ENCODE assay signal across 13 cellular contexts in the genomic region with DNA sequence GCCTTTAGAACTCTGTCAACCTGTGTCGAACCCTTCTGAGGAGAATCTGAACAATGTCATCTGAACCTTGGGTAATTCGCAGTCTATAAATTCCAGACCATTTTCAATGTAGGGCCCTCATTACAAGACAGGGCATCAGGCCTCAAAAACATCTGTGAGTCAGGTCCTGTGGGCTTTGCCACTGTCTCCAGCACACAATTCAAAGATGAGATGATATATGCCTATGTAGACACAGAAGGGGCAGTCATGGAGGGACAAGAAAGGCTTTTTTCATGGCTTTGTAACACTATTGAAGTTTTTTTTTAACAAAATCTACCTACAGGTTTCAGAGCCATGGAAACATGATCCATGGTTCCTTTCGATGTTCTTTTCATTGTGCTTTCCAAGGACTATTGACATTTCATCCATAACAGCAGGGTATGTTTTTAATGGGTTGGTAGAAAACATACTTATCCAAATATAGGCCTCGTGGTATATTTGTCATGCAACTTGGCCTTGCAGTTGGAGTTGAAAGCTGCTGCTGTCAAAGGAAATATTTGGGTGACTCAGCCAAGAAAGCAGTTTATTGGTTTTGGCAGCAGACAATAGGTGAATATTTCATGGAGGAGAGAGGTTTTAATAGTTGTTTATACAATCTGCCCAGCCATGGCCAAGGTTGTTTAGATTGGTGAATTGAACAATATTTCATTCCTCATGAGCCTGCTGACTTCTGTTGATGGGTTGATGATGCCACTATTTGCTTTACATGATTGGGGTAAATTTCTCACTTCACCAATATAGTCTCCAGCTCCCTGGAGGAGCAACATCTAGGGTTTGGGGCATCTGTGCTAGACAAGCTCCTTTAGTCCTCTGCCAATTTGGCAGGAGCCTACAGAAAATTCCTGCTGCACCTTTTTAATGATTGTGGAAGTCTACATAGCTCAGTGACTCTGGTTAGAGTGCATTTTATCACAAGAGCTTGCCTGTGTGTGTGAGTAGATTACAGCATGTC.
DNase-seq lines count a peak whose midpoint lies in the region; ATAC-seq and TF ChIP-seq lines count a peak whose summit lies in the region.
"Had no signal": no experiment of that assay in that cellular context is flagged by ENCODE, and none has a peak within 500 bp of the region (broad histone marks: within the 10 kb centered on the region; RNA-seq: fewer than 3 reads in every experiment).

No MANE protein-coding gene starts in this region.

- no peak overlapping the region for H3K4me3 ChIP-seq in mucosa of descending colon
- H3K4me3 ChIP-seq: esophagus squamous epithelium had no signal

- no peak for TF ChIP-seq CTCF in mucosa of descending colon (IDR thresholded peaks at IDR 0.05)

- intact Hi-C loops in mucosa of descending colon (cut with DNase I, micrococcal nuclease): no loop called here

- in situ Hi-C loops in T47D (cut with HindIII; ENCODE audit: low pct_unique_long_range_greater_than_20kb, low sequenced_read_pairs): no loop called here

- ATAC-seq in mucosa of descending colon: peak; percentile 61
- ATAC-seq in HG02763 (IDR thresholded peaks at IDR 0.05; ENCODE audit: unreplicated experiment): no peak

- no peaks in the 10 kb centered on the region for H3K4me1 ChIP-seq in mucosa of descending colon (ENCODE audit: low read depth)
- H3K4me1 ChIP-seq: esophagus squamous epithelium had no signal

- no peaks in the 10 kb centered on the region for H3K9me3 ChIP-seq in mucosa of descending colon

- DNase-seq in AG20443 (ENCODE audit: low spot score) (peak; percentile 71), M059J (ENCODE audit: low read depth) (peak; percentile 99), T47D (ENCODE audit: low read depth in 1 of 2, low spot score in 1 of 2) (peak; percentile 48 to 89), mucosa of descending colon (no peak), SIG-M5 treated with dmso at 0.1 percent for 504 hours (lab: John Stamatoyannopoulos, UW; ENCODE audit: unreplicated experiment) (no peak)
- no peak for DNase-seq in activated CD4-positive, alpha-beta T cell treated with anti-CD3 and anti-CD28 coated beads, Interleukin-2, amount 50 U/mL, for 1 hour
- DNase-seq in stimulated activated CD4-positive, alpha-beta T cell treated with anti-CD3 and anti-CD28 coated beads, Interleukin-4, amount 100 ng/mL, for 1 hour: no peak
- DNase-seq: activated T-cell treated with anti-CD3 and anti-CD28 coated beads for 4 hours; CD4-positive, alpha-beta memory T cell; esophagus squamous epithelium; NCI-H1105; SW 1271 had no signal

- H3K36me3 ChIP-seq in mucosa of descending colon (ENCODE audit: low read depth): no peaks in the 10 kb centered on the region
- H3K36me3 ChIP-seq: esophagus squamous epithelium had no signal

Comparison
In these comparisons a context has a peak if more than half of its experiments do, and no peak if none do; other contexts are left out.
1. DNase-seq: peak in AG20443 (single experiment), M059J (single experiment) and T47D (2 of 2); none in mucosa of descending colon (0 of 3), activated CD4-positive, alpha-beta T cell treated with anti-CD3 and anti-CD28 coated beads, Interleukin-2, amount 50 U/mL, for 1 hour (single experiment), SIG-M5 treated with dmso at 0.1 percent for 504 hours (single experiment) and stimulated activated CD4-positive, alpha-beta T cell treated with anti-CD3 and anti-CD28 coated beads, Interleukin-4, amount 100 ng/mL, for 1 hour (single experiment).